Comparison of ENCODE assay signal across 8 cellular contexts in genomic region chr7:105014725-105015630, GRCh38. TPM values are rescaled to one million over a fixed set of nuclear protein-coding genes. Genes with fewer than 3 reads are reported as not detected.
DNase-seq lines count a peak whose midpoint lies in the region; ATAC-seq and TF ChIP-seq lines count a peak whose summit lies in the region.

No MANE protein-coding gene starts in this region.

- H3K27me3 ChIP-seq in A673 (replicated peaks; ENCODE audit: insufficient read depth, low read depth, low read length, poor library complexity) (no peaks in the 10 kb centered on the region), esophagus (ENCODE audit: control insufficient read depth in 1 of 2, insufficient read depth in 2 of 2, low read length in 2 of 2) (no peaks in the 10 kb centered on the region), muscle layer of duodenum (ENCODE audit: low read depth, low read length) (no peaks in the 10 kb centered on the region)

- H3K4me3 Mint-ChIP-seq in stimulated activated naive CD8-positive, alpha-beta T cell treated with anti-CD3 and anti-CD28 coated beads, Interleukin-15, Interleukin-2, amounts not matched to agents 100 ng/mL and 50 ng/mL, for 24 hours, result peak overlapping the region; percentile 97

- intact Hi-C loops in A673 (cut with micrococcal nuclease; ENCODE audit: unreplicated experiment), result no loop called here

- H3K4me1 ChIP-seq in A673 (ENCODE audit: insufficient read depth, low read length, poor library complexity, severe bottlenecking) (peaks cover 36% of the 10 kb centered on the region), esophagus (ENCODE audit: control insufficient read depth in 2 of 2, insufficient read depth in 2 of 2, low read length in 1 of 2) (no peaks in the 10 kb centered on the region), muscle layer of duodenum (ENCODE audit: control insufficient read depth in 1 of 2, insufficient read depth in 2 of 2, low read length in 2 of 2) (peaks cover 4 to 29% of the 10 kb centered on the region in 2 donors)

- H3K27ac ChIP-seq in A673 (ENCODE audit: low read depth, low read length, poor library complexity, severe bottlenecking), result peak overlapping the region; percentile 100
- peak overlapping the region; percentile 99 to 100 for H3K27ac ChIP-seq in esophagus (ENCODE audit: low read depth in 2 of 2, low read length in 1 of 2)
- peak overlapping the region; percentile 100 for H3K27ac ChIP-seq in muscle layer of duodenum (ENCODE audit: low read length)

- peak overlapping the region; percentile 100 for H3K27ac Mint-ChIP-seq in stimulated activated naive CD8-positive, alpha-beta T cell treated with anti-CD3 and anti-CD28 coated beads, Interleukin-15, Interleukin-2, amounts not matched to agents 100 ng/mL and 50 ng/mL, for 24 hours

- H3K27me3 Mint-ChIP-seq in stimulated activated naive CD8-positive, alpha-beta T cell treated with anti-CD3 and anti-CD28 coated beads, Interleukin-15, Interleukin-2, amounts not matched to agents 100 ng/mL and 50 ng/mL, for 24 hours, result peaks cover 4% of the 10 kb centered on the region

- DNase-seq in A673 (ENCODE audit: low spot score), result peak; percentile 59
- peak; percentile 48 for DNase-seq in NCI-H524 treated with DMSO at 0.1 percent for 48 hours (lab: John Stamatoyannopoulos, UW)
- DNase-seq in activated T-cell treated with anti-CD3 and anti-CD28 coated beads for 1 hour (ENCODE audit: low read depth), result peak; percentile 35

- TF ChIP-seq POLR2A in GM19099 (IDR thresholded peaks at IDR 0.05; ENCODE audit: extremely low read depth, insufficient read length, low read depth), result peak; percentile 75

- ATAC-seq in GM19035 (IDR thresholded peaks at IDR 0.05; ENCODE audit: unreplicated experiment), result no peak

- BruUV-seq in A673 (replicated peaks; lab: Mats Ljungman, UMichigan), result TSS peak; percentile 31

- peaks cover 5% of the 10 kb centered on the region for H3K36me3 ChIP-seq in A673 (ENCODE audit: insufficient read depth, low read length, poor library complexity, severe bottlenecking)
- no peaks in the 10 kb centered on the region for H3K36me3 ChIP-seq in esophagus (ENCODE audit: control insufficient read depth in 2 of 2, insufficient read depth in 2 of 2, low read length in 1 of 2)
- H3K36me3 ChIP-seq in muscle layer of duodenum (ENCODE audit: control insufficient read depth in 1 of 2, insufficient read depth in 2 of 2, low read length in 2 of 2), result peaks cover 0 to 29% of the 10 kb centered on the region in 2 donors

- POLR2A ChIA-PET in A673 (lab: Charles Lee; ENCODE audit: low non-redundant PET), result interaction anchor here (0.5 kb wide), 1 partner anchor 31 kb away, joined by 4 read pairs; no protein-coding TSS in a partner anchor

- peaks cover 49% of the 10 kb centered on the region for H3K4me1 Mint-ChIP-seq in stimulated activated naive CD8-positive, alpha-beta T cell treated with anti-CD3 and anti-CD28 coated beads, Interleukin-15, Interleukin-2, amounts not matched to agents 100 ng/mL and 50 ng/mL, for 24 hours (ENCODE audit: low read depth)

- TF ChIP-seq CTCF in A673 (conservative IDR thresholded peaks at IDR 0.05; ENCODE audit: low read depth, low read length), result no peak

- H3K36me3 Mint-ChIP-seq in stimulated activated naive CD8-positive, alpha-beta T cell treated with anti-CD3 and anti-CD28 coated beads, Interleukin-15, Interleukin-2, amounts not matched to agents 100 ng/mL and 50 ng/mL, for 24 hours (ENCODE audit: low read depth), result peaks cover 67% of the 10 kb centered on the region

- H3K9me3 ChIP-seq in A673 (ENCODE audit: low read depth, low read length, poor library complexity, severe bottlenecking), result no peaks in the 10 kb centered on the region
- no peaks in the 10 kb centered on the region for H3K9me3 ChIP-seq in esophagus (ENCODE audit: control insufficient read depth in 2 of 2, insufficient read depth in 1 of 2, low read depth in 1 of 2, low read length in 1 of 2)
- H3K9me3 ChIP-seq in muscle layer of duodenum (ENCODE audit: control insufficient read depth in 1 of 2, low read length in 2 of 2), result no peaks in the 10 kb centered on the region

- CTCF ChIA-PET in A673 (lab: Charles Lee), result no interaction called here

- H3K4me3 ChIP-seq in A673 (ENCODE audit: low read depth, low read length, poor library complexity, severe bottlenecking) (peak overlapping the region; percentile 95), esophagus (ENCODE audit: low read depth in 1 of 2, low read length in 2 of 2) (peak overlapping the region; percentile 96 to 98), muscle layer of duodenum (ENCODE audit: low read depth in 1 of 2, low read length in 2 of 2) (peak overlapping the region; percentile 85 to 95)

- WGBS in esophagus, 2 donors, result 0 to 1% methylated on average over 25 of the region's 25 CpGs

- no peaks in the 10 kb centered on the region for H3K9me3 Mint-ChIP-seq in stimulated activated naive CD8-positive, alpha-beta T cell treated with anti-CD3 and anti-CD28 coated beads, Interleukin-15, Interleukin-2, amounts not matched to agents 100 ng/mL and 50 ng/mL, for 24 hours

RNA-seq across cellular contexts. Expression of gene KMT2E, which starts 1.0 kb away (rescaled TPM):
- total RNA-seq in A673 (2021), result 63.9 and 67.2 TPM in 2 replicates
- 10 to 100 TPM; 10.8 to 15.0 TPM for polyA plus RNA-seq in esophagus
